In genomic region chr17:19897108-19897854, GRCh38 we compare ENCODE assay signal across 12 cellular contexts. TPM values are rescaled to one million over a fixed set of nuclear protein-coding genes. Genes with fewer than 3 reads are reported as not detected.
A peak's percentile ranks its signal among the peaks of the same experiment; 100 is the strongest.
DNase-seq lines count a peak whose midpoint lies in the region; ATAC-seq and TF ChIP-seq lines count a peak whose summit lies in the region.
"Had no signal": no experiment of that assay in that cellular context is flagged by ENCODE, and none has a peak within 500 bp of the region (broad histone marks: within the 10 kb centered on the region; RNA-seq: fewer than 3 reads in every experiment).

No MANE protein-coding gene starts in this region.

- H3K4me1 ChIP-seq in urinary bladder (ENCODE audit: insufficient read depth) (peaks cover 4% of the 10 kb centered on the region), SJCRH30 (peaks cover 13% of the 10 kb centered on the region; the same call in 1 of the 2 replicates)
- H3K4me1 ChIP-seq: BLaER1 had no signal

- no peaks in the 10 kb centered on the region for H3K9me3 Mint-ChIP-seq in activated naive CD8-positive, alpha-beta T cell treated with anti-CD3 and anti-CD28 coated beads, Interleukin-2, amount 10 ng/mL, durations not matched to agents 7 days and 5 days
- no peaks in the 10 kb centered on the region for H3K9me3 Mint-ChIP-seq in activated naive CD8-positive, alpha-beta T cell treated with anti-CD3 and anti-CD28 coated beads, Interleukin-2, amount 50 U/mL, for 24 hours
- no peaks in the 10 kb centered on the region for H3K9me3 Mint-ChIP-seq in memory B cell
- H3K9me3 Mint-ChIP-seq: activated naive CD4-positive, alpha-beta T cell treated with anti-CD3 and anti-CD28 coated beads, Interleukin-2, amount 10 ng/mL, durations not matched to agents 7 days and 5 days had no signal

- H3K27me3 Mint-ChIP-seq in activated naive CD8-positive, alpha-beta T cell treated with anti-CD3 and anti-CD28 coated beads, Interleukin-2, amount 10 ng/mL, durations not matched to agents 7 days and 5 days, result no peaks in the 10 kb centered on the region
- H3K27me3 Mint-ChIP-seq in activated naive CD8-positive, alpha-beta T cell treated with anti-CD3 and anti-CD28 coated beads, Interleukin-2, amount 50 U/mL, for 24 hours, result no peaks in the 10 kb centered on the region
- no peaks in the 10 kb centered on the region for H3K27me3 Mint-ChIP-seq in memory B cell
- H3K27me3 Mint-ChIP-seq: activated naive CD4-positive, alpha-beta T cell treated with anti-CD3 and anti-CD28 coated beads, Interleukin-2, amount 10 ng/mL, durations not matched to agents 7 days and 5 days had no signal

- H3K9me3 ChIP-seq in MG63 (no peaks in the 10 kb centered on the region), SJCRH30 (replicated peaks) (no peaks in the 10 kb centered on the region)
- H3K9me3 ChIP-seq: BLaER1 had no signal

- no peak for ATAC-seq in activated naive CD8-positive, alpha-beta T cell treated with anti-CD3 and anti-CD28 coated beads, Interleukin-2, amount 10 ng/mL, durations not matched to agents 7 days and 5 days (ENCODE audit: low read depth)
- ATAC-seq in activated naive CD8-positive, alpha-beta T cell treated with anti-CD3 and anti-CD28 coated beads, Interleukin-2, amount 50 U/mL, for 24 hours, result no peak
- no peak for ATAC-seq in memory B cell (ENCODE audit: low read depth)
- no peak for ATAC-seq in HG03097 (IDR thresholded peaks at IDR 0.05; ENCODE audit: low FRiP score, unreplicated experiment)

- peak overlapping the region; percentile 19 for H3K27ac Mint-ChIP-seq in activated naive CD8-positive, alpha-beta T cell treated with anti-CD3 and anti-CD28 coated beads, Interleukin-2, amount 10 ng/mL, durations not matched to agents 7 days and 5 days
- no peak overlapping the region for H3K27ac Mint-ChIP-seq in activated naive CD8-positive, alpha-beta T cell treated with anti-CD3 and anti-CD28 coated beads, Interleukin-2, amount 50 U/mL, for 24 hours
- H3K27ac Mint-ChIP-seq in memory B cell, result peak overlapping the region; percentile 15
- H3K27ac Mint-ChIP-seq: activated naive CD4-positive, alpha-beta T cell treated with anti-CD3 and anti-CD28 coated beads, Interleukin-2, amount 10 ng/mL, durations not matched to agents 7 days and 5 days had no signal

- 59% methylated on average over 8 of the region's 8 CpGs for WGBS in urinary bladder

- H3K36me3 Mint-ChIP-seq in activated naive CD8-positive, alpha-beta T cell treated with anti-CD3 and anti-CD28 coated beads, Interleukin-2, amount 10 ng/mL, durations not matched to agents 7 days and 5 days, result peaks cover 6% of the 10 kb centered on the region
- peaks cover 9% of the 10 kb centered on the region for H3K36me3 Mint-ChIP-seq in activated naive CD8-positive, alpha-beta T cell treated with anti-CD3 and anti-CD28 coated beads, Interleukin-2, amount 50 U/mL, for 24 hours (ENCODE audit: low read depth)
- H3K36me3 Mint-ChIP-seq in memory B cell, result no peaks in the 10 kb centered on the region

- TF ChIP-seq CTCF in cardiac fibroblast (IDR thresholded peaks at IDR 0.05; ENCODE audit: low read depth, low read length), result no peak

- POLR2A ChIA-PET in activated naive CD8-positive, alpha-beta T cell treated with anti-CD3 and anti-CD28 coated beads, Interleukin-2, amount 10 ng/mL, durations not matched to agents 7 days and 5 days (lab: Charles Lee), result no interaction called here

- no peaks in the 10 kb centered on the region for H3K36me3 ChIP-seq in urinary bladder (ENCODE audit: insufficient read depth)
- no peaks in the 10 kb centered on the region; the same call in 1 of the 2 replicates for H3K36me3 ChIP-seq in MG63
- H3K36me3 ChIP-seq in SJCRH30, result peaks cover 18% of the 10 kb centered on the region

- H3K4me1 Mint-ChIP-seq in activated naive CD8-positive, alpha-beta T cell treated with anti-CD3 and anti-CD28 coated beads, Interleukin-2, amount 10 ng/mL, durations not matched to agents 7 days and 5 days, result peaks cover 2% of the 10 kb centered on the region
- no peaks in the 10 kb centered on the region for H3K4me1 Mint-ChIP-seq in activated naive CD8-positive, alpha-beta T cell treated with anti-CD3 and anti-CD28 coated beads, Interleukin-2, amount 50 U/mL, for 24 hours
- no peaks in the 10 kb centered on the region for H3K4me1 Mint-ChIP-seq in memory B cell
- H3K4me1 Mint-ChIP-seq: activated naive CD4-positive, alpha-beta T cell treated with anti-CD3 and anti-CD28 coated beads, Interleukin-2, amount 10 ng/mL, durations not matched to agents 7 days and 5 days had no signal

- H3K27me3 ChIP-seq in MG63, result no peaks in the 10 kb centered on the region
- H3K27me3 ChIP-seq in SJCRH30, result no peaks in the 10 kb centered on the region
- H3K27me3 ChIP-seq: BLaER1 had no signal

- DNase-seq in activated naive CD8-positive, alpha-beta T cell treated with anti-CD3 and anti-CD28 coated beads, Interleukin-2, amount 10 ng/mL, durations not matched to agents 7 days and 5 days, result no peak
- no peak for DNase-seq in activated naive CD8-positive, alpha-beta T cell treated with anti-CD3 and anti-CD28 coated beads, Interleukin-2, amount 50 U/mL, for 24 hours
- DNase-seq in cardiac fibroblast (ENCODE audit: low read depth in 2 of 2) (peak; percentile 16 to 24), memory B cell (ENCODE audit: low spot score in 2 of 2) (no peak), MG63 (no peak), SJCRH30 (no peak)
- DNase-seq: activated naive CD4-positive, alpha-beta T cell treated with anti-CD3 and anti-CD28 coated beads, Interleukin-2, amount 10 ng/mL, durations not matched to agents 7 days and 5 days; NCI-H1417 had no signal

- H3K4me3 Mint-ChIP-seq in activated naive CD8-positive, alpha-beta T cell treated with anti-CD3 and anti-CD28 coated beads, Interleukin-2, amount 10 ng/mL, durations not matched to agents 7 days and 5 days, result no peak overlapping the region
- H3K4me3 Mint-ChIP-seq in activated naive CD8-positive, alpha-beta T cell treated with anti-CD3 and anti-CD28 coated beads, Interleukin-2, amount 50 U/mL, for 24 hours, result no peak overlapping the region
- H3K4me3 Mint-ChIP-seq in memory B cell, result no peak overlapping the region
- H3K4me3 Mint-ChIP-seq: activated naive CD4-positive, alpha-beta T cell treated with anti-CD3 and anti-CD28 coated beads, Interleukin-2, amount 10 ng/mL, durations not matched to agents 7 days and 5 days had no signal

- no peak overlapping the region for H3K4me3 ChIP-seq in cardiac fibroblast (replicated peaks in 1 of 2; ENCODE audit: low read depth in 2 of 2, low read length in 2 of 2)
- H3K4me3 ChIP-seq in urinary bladder (ENCODE audit: low read depth, low read length), result no peak overlapping the region
- H3K4me3 ChIP-seq in MG63, result no peak overlapping the region
- no peak overlapping the region for H3K4me3 ChIP-seq in SJCRH30
- H3K4me3 ChIP-seq: BLaER1 had no signal

- H3K27ac ChIP-seq in urinary bladder (ENCODE audit: low read depth), result peak overlapping the region; percentile 28
- no peak overlapping the region for H3K27ac ChIP-seq in SJCRH30
- H3K27ac ChIP-seq: BLaER1, VCaP had no signal

RNA-seq across cellular contexts. Expression of gene ULK2, which starts 29.5 kb away (rescaled TPM):
- total RNA-seq in activated naive CD8-positive, alpha-beta T cell treated with anti-CD3 and anti-CD28 coated beads, Interleukin-2, amount 10 ng/mL, durations not matched to agents 7 days and 5 days, result 1 to 10 TPM; 8.8 to 9.7 TPM
- 51.7 TPM for total RNA-seq in urinary bladder
- 17.2 TPM for polyA plus RNA-seq in urinary bladder
- 12.0 and 13.8 TPM in 2 replicates for total RNA-seq in MG63 (2014; rRNA removed; shearing (Covaris generic); ENCODE audit: low replicate concordance)
- total RNA-seq in SJCRH30 (2014; rRNA removed; shearing (Covaris generic)), result 0.33 and 1.0 TPM in 2 replicates

Comparison
In these comparisons a context has a peak if more than half of its experiments do, and no peak if none do; other contexts are left out.
1. DNase-seq: peak in cardiac fibroblast (2 of 2); none in activated naive CD8-positive, alpha-beta T cell treated with anti-CD3 and anti-CD28 coated beads, Interleukin-2, amount 10 ng/mL, durations not matched to agents 7 days and 5 days (single experiment), activated naive CD8-positive, alpha-beta T cell treated with anti-CD3 and anti-CD28 coated beads, Interleukin-2, amount 50 U/mL, for 24 hours (single experiment), memory B cell (0 of 2), MG63 (single experiment) and SJCRH30 (0 of 2).